ENCODE assay signal across 8 cellular contexts in genomic region chr5:1294839-1295649, GRCh38. TPM values are rescaled to one million over a fixed set of nuclear protein-coding genes. Genes with fewer than 3 reads are reported as not detected.
DNase-seq lines count a peak whose midpoint lies in the region; ATAC-seq and TF ChIP-seq lines count a peak whose summit lies in the region.
"Had no signal": no experiment of that assay in that cellular context is flagged by ENCODE, and none has a peak within 500 bp of the region (broad histone marks: within the 10 kb centered on the region; RNA-seq: fewer than 3 reads in every experiment).

Gene TERT (minus strand): TSS chr5:1295068. CDS start chr5:1294989, 79 bp downstream.

- H3K27ac Mint-ChIP-seq in HFFc6 = peak within 1 kb of the TSS; percentile 87; the same call in 1 of the 2 replicates
- no peak within 1 kb of the TSS for H3K27ac Mint-ChIP-seq in activated naive CD8-positive, alpha-beta T cell treated with anti-CD3 and anti-CD28 coated beads, Interleukin-2, amount 10 ng/mL, durations not matched to agents 7 days and 5 days

- no peaks in the 10 kb centered on the region for H3K36me3 Mint-ChIP-seq in HFFc6 (ENCODE audit: low read depth)
- H3K36me3 Mint-ChIP-seq in activated naive CD8-positive, alpha-beta T cell treated with anti-CD3 and anti-CD28 coated beads, Interleukin-2, amount 10 ng/mL, durations not matched to agents 7 days and 5 days = no peaks in the 10 kb centered on the region

- peaks cover 24% of the 10 kb centered on the region for H3K27me3 Mint-ChIP-seq in HFFc6 (ENCODE audit: insufficient read depth)
- H3K27me3 Mint-ChIP-seq in activated naive CD8-positive, alpha-beta T cell treated with anti-CD3 and anti-CD28 coated beads, Interleukin-2, amount 10 ng/mL, durations not matched to agents 7 days and 5 days = peaks cover 23% of the 10 kb centered on the region

- no peaks in the 10 kb centered on the region for H3K4me1 Mint-ChIP-seq in HFFc6 (ENCODE audit: low read depth)
- H3K4me1 Mint-ChIP-seq in activated naive CD8-positive, alpha-beta T cell treated with anti-CD3 and anti-CD28 coated beads, Interleukin-2, amount 10 ng/mL, durations not matched to agents 7 days and 5 days = no peaks in the 10 kb centered on the region

- TF ChIP-seq CTCF in HFFc6 (IDR thresholded peaks at IDR 0.05) (no peak), coronary artery (IDR thresholded peaks at IDR 0.05) (no peak)

- peak within 1 kb of the TSS; percentile 86 for H3K4me3 Mint-ChIP-seq in HFFc6
- no peak within 1 kb of the TSS for H3K4me3 Mint-ChIP-seq in activated naive CD8-positive, alpha-beta T cell treated with anti-CD3 and anti-CD28 coated beads, Interleukin-2, amount 10 ng/mL, durations not matched to agents 7 days and 5 days

- peak; percentile 47 for DNase-seq in HFFc6
- peak in 4 of 5 experiments; percentile 55 to 71 (median 70) for DNase-seq in T-helper 2 cell
- DNase-seq in activated naive CD8-positive, alpha-beta T cell treated with anti-CD3 and anti-CD28 coated beads, Interleukin-2, amount 10 ng/mL, durations not matched to agents 7 days and 5 days = no peak
- DNase-seq in retina = peak; percentile 48
- DNase-seq in AG20443 (ENCODE audit: low spot score) = no peak
- no peak for DNase-seq in DMS79 treated with DMSO at 0.1 percent for 48 hours (lab: John Stamatoyannopoulos, UW)
- no peak for DNase-seq in coronary artery (ENCODE audit: low spot score)

- peaks cover 19% of the 10 kb centered on the region for H3K9me3 Mint-ChIP-seq in HFFc6
- H3K9me3 Mint-ChIP-seq in activated naive CD8-positive, alpha-beta T cell treated with anti-CD3 and anti-CD28 coated beads, Interleukin-2, amount 10 ng/mL, durations not matched to agents 7 days and 5 days = no peaks in the 10 kb centered on the region

- ATAC-seq in activated naive CD8-positive, alpha-beta T cell treated with anti-CD3 and anti-CD28 coated beads, Interleukin-2, amount 10 ng/mL, durations not matched to agents 7 days and 5 days (ENCODE audit: low read depth) = peak; percentile 30
- ATAC-seq: psoas muscle had no signal

- POLR2A ChIA-PET in activated naive CD8-positive, alpha-beta T cell treated with anti-CD3 and anti-CD28 coated beads, Interleukin-2, amount 10 ng/mL, durations not matched to agents 7 days and 5 days (lab: Charles Lee) = interaction anchor here (1.2 kb wide), 1 partner anchor 10 kb away, joined by 3 read pairs; no protein-coding TSS in a partner anchor

- no peak within 1 kb of the TSS for H3K27ac ChIP-seq in coronary artery
- H3K27ac ChIP-seq: psoas muscle had no signal

- no peak within 1 kb of the TSS for H3K4me3 ChIP-seq in coronary artery
- H3K4me3 ChIP-seq: psoas muscle had no signal

RNA-seq across cellular contexts. Expression of gene TERT, which starts in this region (rescaled TPM):
- 1,000 to 10,000 TPM; 2,350 to 4,507 (median 3,883) TPM for total RNA-seq in HFFc6 (2021; fragmentation: NEBNext Ultra II Directional; extraction: Animal tissue kit (Norgen Biotek cat#: 25700))
- under 1 TPM in 1 of 2 experiments, not detected in 1; 0.36 TPM for total RNA-seq in activated naive CD8-positive, alpha-beta T cell treated with anti-CD3 and anti-CD28 coated beads, Interleukin-2, amount 10 ng/mL, durations not matched to agents 7 days and 5 days
- total RNA-seq: psoas muscle had no signal

Comparison
In these comparisons a context has a peak if more than half of its experiments do, and no peak if none do; other contexts are left out.
1. RNA of gene TERT (total RNA-seq): 2,350 to 4,507 TPM in HFFc6; 0.36 TPM in activated naive CD8-positive, alpha-beta T cell treated with anti-CD3 and anti-CD28 coated beads, Interleukin-2, amount 10 ng/mL, durations not matched to agents 7 days and 5 days; every median in the first group is over 1,000 times any median in the second.
2. Peak in ATAC-seq in activated naive CD8-positive, alpha-beta T cell treated with anti-CD3 and anti-CD28 coated beads, Interleukin-2, amount 10 ng/mL, durations not matched to agents 7 days and 5 days; RNA of the gene not detected or under 1 TPM.
3. DNase-seq: peak in HFFc6 (single experiment), T-helper 2 cell (4 of 5) and retina (single experiment); none in activated naive CD8-positive, alpha-beta T cell treated with anti-CD3 and anti-CD28 coated beads, Interleukin-2, amount 10 ng/mL, durations not matched to agents 7 days and 5 days (single experiment), AG20443 (single experiment), DMS79 treated with DMSO at 0.1 percent for 48 hours (single experiment) and coronary artery (single experiment).